ENCODE assay signal across 1 cellular context in the genomic region with DNA sequence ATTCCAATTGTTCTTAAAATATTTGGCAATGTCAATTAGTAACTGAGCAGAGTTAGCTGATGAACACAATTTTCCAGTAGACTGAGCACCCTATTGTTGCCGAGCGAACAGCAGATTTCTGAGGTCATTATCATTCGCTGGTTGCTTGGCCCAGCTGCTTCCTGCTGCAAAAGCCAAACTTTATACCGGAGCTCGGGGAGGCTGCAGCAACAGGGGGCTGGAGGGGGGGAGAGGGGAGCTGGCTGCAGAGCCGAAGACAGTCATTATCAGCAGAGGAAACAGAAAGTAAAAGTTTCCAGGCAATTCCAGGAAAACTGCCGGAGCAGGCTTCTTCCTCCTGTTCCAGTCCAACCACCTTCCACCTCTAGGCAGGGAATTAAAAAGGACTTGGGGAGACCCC.
TF ChIP-seq lines count a peak whose summit lies in the region.

No MANE protein-coding gene starts in this region.

TF ChIP-seq in HEK293, 187 proteins besides CTCF, POLR2A, EP300 and RAD21 (continued from another document):
- TF ChIP-seq, protein P1, sequence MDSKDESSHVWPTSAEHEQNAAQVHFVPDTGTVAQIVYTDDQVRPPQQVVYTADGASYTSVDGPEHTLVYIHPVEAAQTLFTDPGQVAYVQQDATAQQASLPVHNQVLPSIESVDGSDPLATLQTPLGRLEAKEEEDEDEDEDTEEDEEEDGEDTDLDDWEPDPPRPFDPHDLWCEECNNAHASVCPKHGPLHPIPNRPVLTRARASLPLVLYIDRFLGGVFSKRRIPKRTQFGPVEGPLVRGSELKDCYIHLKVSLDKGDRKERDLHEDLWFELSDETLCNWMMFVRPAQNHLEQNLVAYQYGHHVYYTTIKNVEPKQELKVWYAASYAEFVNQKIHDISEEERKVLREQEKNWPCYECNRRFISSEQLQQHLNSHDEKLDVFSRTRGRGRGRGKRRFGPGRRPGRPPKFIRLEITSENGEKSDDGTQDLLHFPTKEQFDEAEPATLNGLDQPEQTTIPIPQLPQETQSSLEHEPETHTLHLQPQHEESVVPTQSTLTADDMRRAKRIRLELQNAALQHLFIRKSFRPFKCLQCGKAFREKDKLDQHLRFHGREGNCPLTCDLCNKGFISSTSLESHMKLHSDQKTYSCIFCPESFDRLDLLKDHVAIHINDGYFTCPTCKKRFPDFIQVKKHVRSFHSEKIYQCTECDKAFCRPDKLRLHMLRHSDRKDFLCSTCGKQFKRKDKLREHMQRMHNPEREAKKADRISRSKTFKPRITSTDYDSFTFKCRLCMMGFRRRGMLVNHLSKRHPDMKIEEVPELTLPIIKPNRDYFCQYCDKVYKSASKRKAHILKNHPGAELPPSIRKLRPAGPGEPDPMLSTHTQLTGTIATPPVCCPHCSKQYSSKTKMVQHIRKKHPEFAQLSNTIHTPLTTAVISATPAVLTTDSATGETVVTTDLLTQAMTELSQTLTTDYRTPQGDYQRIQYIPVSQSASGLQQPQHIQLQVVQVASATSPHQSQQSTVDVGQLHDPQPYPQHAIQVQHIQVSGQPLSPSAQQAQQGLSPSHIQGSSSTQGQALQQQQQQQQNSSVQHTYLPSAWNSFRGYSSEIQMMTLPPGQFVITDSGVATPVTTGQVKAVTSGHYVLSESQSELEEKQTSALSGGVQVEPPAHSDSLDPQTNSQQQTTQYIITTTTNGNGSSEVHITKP (tag by site-specific recombination; IDR thresholded peaks at IDR 0.05) = peak; percentile 65
- peak; percentile 20; the same call in 1 of the 2 replicates for TF ChIP-seq OSR2 (tag by site-specific recombination; IDR thresholded peaks at IDR 0.05)
- peak; percentile 17; the same call in 1 of the 2 replicates for TF ChIP-seq FEZF1 (tag by site-specific recombination; IDR thresholded peaks at IDR 0.05)
- TF ChIP-seq ATF2 (tag by site-specific recombination; IDR thresholded peaks at IDR 0.05; ENCODE audit: low read depth) = 0 out of 2 replicates have a peak, but pooled peaks have one; percentile 33
- TF ChIP-seq ZSCAN5A (tag by site-specific recombination; IDR thresholded peaks at IDR 0.05) = no peak
- TF ChIP-seq SCRT2 (tag by site-specific recombination; IDR thresholded peaks at IDR 0.05) = peak; percentile 97
- peak; percentile 89 for TF ChIP-seq SCRT1 (tag by site-specific recombination; IDR thresholded peaks at IDR 0.05; ENCODE audit: borderline replicate concordance)
- TF ChIP-seq ZNF629 (tag by site-specific recombination; IDR thresholded peaks at IDR 0.05) = 0 out of 2 replicates have a peak, but pooled peaks have one; percentile 19
- TF ChIP-seq PRDM6 (tag by site-specific recombination; IDR thresholded peaks at IDR 0.05) = 0 out of 2 replicates have a peak, but pooled peaks have one; percentile 31
- TF ChIP-seq, protein P2, sequence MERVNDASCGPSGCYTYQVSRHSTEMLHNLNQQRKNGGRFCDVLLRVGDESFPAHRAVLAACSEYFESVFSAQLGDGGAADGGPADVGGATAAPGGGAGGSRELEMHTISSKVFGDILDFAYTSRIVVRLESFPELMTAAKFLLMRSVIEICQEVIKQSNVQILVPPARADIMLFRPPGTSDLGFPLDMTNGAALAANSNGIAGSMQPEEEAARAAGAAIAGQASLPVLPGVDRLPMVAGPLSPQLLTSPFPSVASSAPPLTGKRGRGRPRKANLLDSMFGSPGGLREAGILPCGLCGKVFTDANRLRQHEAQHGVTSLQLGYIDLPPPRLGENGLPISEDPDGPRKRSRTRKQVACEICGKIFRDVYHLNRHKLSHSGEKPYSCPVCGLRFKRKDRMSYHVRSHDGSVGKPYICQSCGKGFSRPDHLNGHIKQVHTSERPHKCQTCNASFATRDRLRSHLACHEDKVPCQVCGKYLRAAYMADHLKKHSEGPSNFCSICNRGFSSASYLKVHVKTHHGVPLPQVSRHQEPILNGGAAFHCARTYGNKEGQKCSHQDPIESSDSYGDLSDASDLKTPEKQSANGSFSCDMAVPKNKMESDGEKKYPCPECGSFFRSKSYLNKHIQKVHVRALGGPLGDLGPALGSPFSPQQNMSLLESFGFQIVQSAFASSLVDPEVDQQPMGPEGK (tag by site-specific recombination; IDR thresholded peaks at IDR 0.05) = peak; percentile 45; the same call in 1 of the 2 replicates
- TF ChIP-seq ZBTB8A (tag by site-specific recombination; IDR thresholded peaks at IDR 0.05) = peak; percentile 11; the same call in 1 of the 2 replicates
- TF ChIP-seq GLIS2 (tag by site-specific recombination; IDR thresholded peaks at IDR 0.05) = peak; percentile 65
- TF ChIP-seq IKZF3 (tag by site-specific recombination; IDR thresholded peaks at IDR 0.05) = peak; percentile 49; the same call in 1 of the 2 replicates
- TF ChIP-seq ZEB2 (tag by site-specific recombination; IDR thresholded peaks at IDR 0.05) = peak; percentile 49; the same call in 1 of the 2 replicates
- peak; percentile 64; the same call in 1 of the 2 replicates for TF ChIP-seq ZBTB44 (tag by site-specific recombination; IDR thresholded peaks at IDR 0.05)
- TF ChIP-seq ZIC2 (tag by site-specific recombination; IDR thresholded peaks at IDR 0.05) = peak; percentile 83
TF ChIP-seq in HEK293: peak in this region for 20.
